In the genomic region with DNA sequence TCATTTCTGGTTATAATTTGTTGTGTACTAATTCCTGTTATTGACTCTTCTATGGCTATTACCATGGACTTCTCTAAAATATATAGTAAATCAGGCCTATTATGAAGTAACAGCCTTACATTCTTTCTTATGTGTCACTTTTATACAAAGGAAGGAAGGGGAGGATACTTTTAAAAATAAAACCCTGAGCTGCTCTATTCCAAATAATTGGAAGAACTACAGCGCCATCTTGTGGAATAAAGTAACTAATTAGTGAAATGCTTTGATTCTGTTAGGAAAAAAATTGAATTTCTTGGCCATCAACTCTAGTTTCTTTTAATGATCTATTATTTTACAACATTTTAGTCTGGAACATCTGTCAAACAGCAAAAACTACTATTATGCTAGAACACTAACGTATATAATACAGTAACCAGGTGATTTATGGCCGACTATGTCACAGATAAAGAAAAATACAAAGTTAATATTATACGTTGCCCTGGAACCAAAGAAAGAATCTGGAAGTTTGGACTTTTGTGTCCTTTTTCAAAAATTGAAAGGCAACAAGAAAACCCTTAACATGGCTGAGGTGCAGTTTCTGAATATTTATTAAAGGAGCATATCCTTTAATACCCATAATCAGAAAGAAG, we compare ENCODE assay signal across 8 cellular contexts. TPM values are rescaled to one million over a fixed set of nuclear protein-coding genes. Genes with fewer than 3 reads are reported as not detected.
DNase-seq lines count a peak whose midpoint lies in the region; ATAC-seq and TF ChIP-seq lines count a peak whose summit lies in the region.

No MANE protein-coding gene starts in this region.

- H2AFZ ChIP-seq in OCI-LY3 (ENCODE audit: low read depth, low read length), result no peak overlapping the region

- no peak overlapping the region for H3K27ac ChIP-seq in 22Rv1
- H3K27ac ChIP-seq in OCI-LY3 (ENCODE audit: low read length), result no peak overlapping the region
- H3K27ac ChIP-seq in colonic mucosa, result no peak overlapping the region

- TF ChIP-seq CTCF in 22Rv1 (IDR thresholded peaks at IDR 0.05), result peak; percentile 82
- TF ChIP-seq CTCF in GM10266 (IDR thresholded peaks at IDR 0.05; ENCODE audit: control insufficient read depth, insufficient read depth, low read depth, missing control alignments), result peak; percentile 41
- TF ChIP-seq CTCF in OCI-LY3 (IDR thresholded peaks at IDR 0.05; ENCODE audit: low read depth, low read length), result peak; percentile 71
- TF ChIP-seq CTCF in colonic mucosa (IDR thresholded peaks at IDR 0.05), result peak; percentile 54

- H3K4me1 ChIP-seq in OCI-LY3 (ENCODE audit: low read length) (no peaks in the 10 kb centered on the region), colonic mucosa (no peaks in the 10 kb centered on the region)

- no peaks in the 10 kb centered on the region for H4K20me1 ChIP-seq in OCI-LY3 (ENCODE audit: insufficient read depth, low read length)

- intact Hi-C loops in colonic mucosa (cut with DNase I), result loop anchor here (5.0 kb wide), 1 partner anchor 919 kb away; no protein-coding TSS in a partner anchor

- in situ Hi-C loops in KBM-7 (cut with MboI; ENCODE audit: low pct_unique_long_range_greater_than_20kb, low sequenced_read_pairs), result loop anchor here (25.0 kb wide), 1 partner anchor 919 kb away; no protein-coding TSS in a partner anchor

- no peak overlapping the region for H3K4me2 ChIP-seq in OCI-LY3 (ENCODE audit: low read length)

- DNase-seq in GM10266 (ENCODE audit: extremely low spot score), result peak; percentile 13
- DNase-seq in KBM-7, result peak; percentile 63
- no peak for DNase-seq in colonic mucosa
- DNase-seq in lung microvascular endothelial cell (ENCODE audit: low read depth in 2 of 2), result peak; percentile 77 to 84
- no peak for DNase-seq in stimulated activated CD8-positive, alpha-beta memory T cell treated with anti-CD3 and anti-CD28 coated beads, Interleukin-4, amount 100 ng/mL, for 48 hours

- H3K4me3 ChIP-seq in OCI-LY3 (ENCODE audit: low read length) (no peak overlapping the region), colonic mucosa (no peak overlapping the region)

- H3K27me3 ChIP-seq in OCI-LY3 (ENCODE audit: low read depth, low read length), result no peaks in the 10 kb centered on the region
- H3K27me3 ChIP-seq in colonic mucosa, result no peaks in the 10 kb centered on the region

- ATAC-seq in GM21515 (IDR thresholded peaks at IDR 0.05; ENCODE audit: unreplicated experiment), result no peak

- H3K36me3 ChIP-seq in OCI-LY3 (replicated peaks; ENCODE audit: low read depth, low read length), result no peaks in the 10 kb centered on the region
- H3K36me3 ChIP-seq in colonic mucosa, result no peaks in the 10 kb centered on the region

- H3K9ac ChIP-seq in OCI-LY3 (ENCODE audit: low read length) (no peak overlapping the region), colonic mucosa (ENCODE audit: low read depth in 2 of 2, low read length in 2 of 2) (no peak overlapping the region)

- no peaks in the 10 kb centered on the region for H3K79me2 ChIP-seq in OCI-LY3 (ENCODE audit: low read length)

- H3K9me3 ChIP-seq in OCI-LY3 (ENCODE audit: insufficient read depth, low read length), result no peaks in the 10 kb centered on the region
- H3K9me3 ChIP-seq in colonic mucosa, result no peaks in the 10 kb centered on the region

RNA-seq across cellular contexts. Expression of a gene that starts 55.0 kb away (rescaled TPM):
- 1 to 10 TPM; 2.1 to 3.0 TPM for total RNA-seq in colonic mucosa
- total RNA-seq in lung microvascular endothelial cell, result under 0.01 TPM in 1 of 2 replicates, not detected in the other

Comparison
In these comparisons a context has a peak if more than half of its experiments do, and no peak if none do; other contexts are left out.
1. DNase-seq: peak in GM10266 (single experiment), KBM-7 (single experiment) and lung microvascular endothelial cell (2 of 2); none in colonic mucosa (single experiment) and stimulated activated CD8-positive, alpha-beta memory T cell treated with anti-CD3 and anti-CD28 coated beads, Interleukin-4, amount 100 ng/mL, for 48 hours (single experiment).
2. Peak in every context shown above with its lines, with median percentiles within 50 percentile points of each other: CTCF ChIP-seq.